In the genomic region with DNA sequence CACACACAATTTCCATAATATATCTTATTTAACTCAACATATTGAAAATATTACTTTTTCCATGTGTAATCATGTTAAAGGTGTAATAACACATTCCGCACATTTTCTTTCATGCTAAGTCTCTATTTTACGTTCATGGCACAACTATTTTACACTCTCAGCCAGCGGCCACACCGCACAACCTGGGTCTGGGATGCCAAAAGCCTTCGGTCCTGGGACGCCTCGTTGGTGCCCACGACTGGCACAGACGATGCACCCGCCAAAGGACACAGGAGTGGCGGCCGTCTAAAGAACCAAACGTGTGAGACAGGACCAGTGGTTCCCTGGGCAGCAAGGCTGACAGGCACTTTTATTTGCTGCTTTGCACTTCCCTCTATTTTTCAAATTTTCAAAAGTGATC, we compare ENCODE assay signal across 26 cellular contexts. TPM values are rescaled to one million over a fixed set of nuclear protein-coding genes. Genes with fewer than 3 reads are reported as not detected.
DNase-seq lines count a peak whose midpoint lies in the region; ATAC-seq and TF ChIP-seq lines count a peak whose summit lies in the region.
"Had no signal": no experiment of that assay in that cellular context is flagged by ENCODE, and none has a peak within 500 bp of the region (broad histone marks: within the 10 kb centered on the region; RNA-seq: fewer than 3 reads in every experiment).

No MANE protein-coding gene starts in this region.

- no peak overlapping the region for H2BK5ac ChIP-seq in H9 (ENCODE audit: insufficient read length, low read length)

- H2BK120ac ChIP-seq in H9 (ENCODE audit: low read depth, low read length, poor library complexity, severe bottlenecking), result no peak overlapping the region

- ATAC-seq in left lobe of liver (no peak), HG03439 (IDR thresholded peaks at IDR 0.05; ENCODE audit: unreplicated experiment) (no peak)
- ATAC-seq: CD8-positive, alpha-beta T cell; HCT116 had no signal

- H3K4ac ChIP-seq in H9 (ENCODE audit: low read depth, low read length), result no peak overlapping the region

- H2BK12ac ChIP-seq in H9 (ENCODE audit: insufficient read length, low read depth, low read length), result no peak overlapping the region

- H3K14ac ChIP-seq in H9 (ENCODE audit: insufficient read depth, low read length), result no peak overlapping the region; the same call in 1 of the 2 replicates

- H3K23ac ChIP-seq in H9 (ENCODE audit: insufficient read length, low read depth, low read length), result no peak overlapping the region

- H4K8ac ChIP-seq in H9 (replicated peaks; ENCODE audit: insufficient read length, low read depth, low read length), result no peak overlapping the region

- H3K79me1 ChIP-seq in H9 (ENCODE audit: insufficient read depth, low read depth, low read length, poor library complexity, severe bottlenecking), result no peaks in the 10 kb centered on the region

- no peak overlapping the region for H3K56ac ChIP-seq in H9 (ENCODE audit: insufficient read length, low read depth, low read length)

- no peak overlapping the region for H3K27ac Mint-ChIP-seq in activated T-cell treated with anti-CD3 and anti-CD28 coated beads, Interleukin-2, amount 50 U/mL, for 24 hours
- H3K27ac Mint-ChIP-seq in H9, result no peak overlapping the region
- H3K27ac Mint-ChIP-seq: CD8-positive, alpha-beta T cell had no signal

- no peak overlapping the region for H3K4me2 ChIP-seq in H9 (ENCODE audit: insufficient read depth, insufficient read length, low read length)

- H2BK15ac ChIP-seq in H9 (ENCODE audit: low read depth, low read length), result no peak overlapping the region

- no peak overlapping the region for H2BK20ac ChIP-seq in H9 (ENCODE audit: low read depth, low read length, poor library complexity, severe bottlenecking)

- no peak overlapping the region for H3K18ac ChIP-seq in H9 (ENCODE audit: insufficient read length, low read depth, low read length)

- peak; percentile 0 for DNase-seq in activated T-cell treated with anti-CD3 and anti-CD28 coated beads, Interleukin-2, amount 50 U/mL, for 24 hours
- no peak for DNase-seq in activated T-cell treated with anti-CD3 and anti-CD28 coated beads, Interleukin-2, amount 50 U/mL, for 48 hours
- DNase-seq in H9 (peak; percentile 13), left lobe of liver (ENCODE audit: low spot score) (peak; percentile 30), posterior vena cava (ENCODE audit: low spot score) (peak; percentile 51), hippocampal formation (lab: John Stamatoyannopoulos, UW) (no peak), brain microvascular endothelial cell (no peak)
- DNase-seq: AML-193; C1 segment of cervical spinal cord; Calu3; CD8-positive, alpha-beta T cell; GOT3; Kasumi-1; NCI-H1417; NCI-H1694 treated with DMSO at 0.1 percent for 48 hours; NCI-H2081 treated with DMSO at 0.1 percent for 48 hours; NCI-H2171 treated with DMSO at 0.1 percent for 48 hours; NCI-H446; NCI-H526; OCI-M1; SHP77 had no signal

- peaks cover 14% of the 10 kb centered on the region for H3K27me3 Mint-ChIP-seq in activated T-cell treated with anti-CD3 and anti-CD28 coated beads, Interleukin-2, amount 50 U/mL, for 24 hours
- peaks cover 28% of the 10 kb centered on the region for H3K27me3 Mint-ChIP-seq in H9 (ENCODE audit: low read depth)

- no peak for TF ChIP-seq CTCF in H9 (conservative IDR thresholded peaks at IDR 0.05)
- TF ChIP-seq CTCF in brain microvascular endothelial cell (IDR thresholded peaks at IDR 0.05; ENCODE audit: low read depth, low read length, missing control alignments), result no peak

- H4K91ac ChIP-seq in H9 (ENCODE audit: insufficient read length, low read depth, low read length), result no peak overlapping the region

- no CpG with 5 or more reads among the region's 13 CpGs for WGBS in H9 (ENCODE audit: extremely low coverage, insufficient read length, low lambda C conversion rate)

- H3K4me3 Mint-ChIP-seq in activated T-cell treated with anti-CD3 and anti-CD28 coated beads, Interleukin-2, amount 50 U/mL, for 24 hours, result no peak overlapping the region
- no peak overlapping the region for H3K4me3 Mint-ChIP-seq in H9
- H3K4me3 Mint-ChIP-seq: CD8-positive, alpha-beta T cell had no signal

- no peak overlapping the region for H3T11ph ChIP-seq in H9 (ENCODE audit: low read length)

- no peak overlapping the region for H3K4me3 ChIP-seq in brain microvascular endothelial cell (ENCODE audit: low read depth, low read length)

- H3K27me3 ChIP-seq in H9 (ENCODE audit: insufficient read depth, low read length) (no peaks in the 10 kb centered on the region; the same call in 1 of the 2 replicates), brain microvascular endothelial cell (replicated peaks) (peaks cover 4% of the 10 kb centered on the region)

- H3K9ac ChIP-seq in H9 (ENCODE audit: extremely low read depth, insufficient read length, low read length), result no peak overlapping the region

- no peak overlapping the region for H2AFZ ChIP-seq in H9 (ENCODE audit: low read length)

- no peak overlapping the region for H4K5ac ChIP-seq in H9 (ENCODE audit: insufficient read length, low read depth, low read length)

- H3K36me3 Mint-ChIP-seq in activated T-cell treated with anti-CD3 and anti-CD28 coated beads, Interleukin-2, amount 50 U/mL, for 24 hours (ENCODE audit: low read depth), result no peaks in the 10 kb centered on the region
- no peaks in the 10 kb centered on the region; a peak in 2 of 7 replicates for H3K36me3 Mint-ChIP-seq in H9 (ENCODE audit: insufficient read depth in 1 of 3, low read depth in 3 of 3)
- H3K36me3 Mint-ChIP-seq: CD8-positive, alpha-beta T cell had no signal

- in situ Hi-C loops in brain microvascular endothelial cell (cut with HindIII; ENCODE audit: low pct_ligation_motif_present, low sequenced_read_pairs), result no loop called here

- no peaks in the 10 kb centered on the region for H3K4me1 ChIP-seq in H9 (ENCODE audit: insufficient read depth, low read length)

- no peaks in the 10 kb centered on the region for H3K9me3 ChIP-seq in H9 (ENCODE audit: control insufficient read depth, low read depth, low read length)

- no peak overlapping the region for H2AK5ac ChIP-seq in H9 (ENCODE audit: insufficient read length, low read length)

- H4K20me1 ChIP-seq in H9 (ENCODE audit: control insufficient read depth, insufficient read depth, insufficient read length), result no peaks in the 10 kb centered on the region

- no peak overlapping the region for H3K27ac ChIP-seq in H9 (ENCODE audit: insufficient read length, low read depth, low read length)
- no peak overlapping the region for H3K27ac ChIP-seq in brain microvascular endothelial cell

- H3K36me3 ChIP-seq in brain microvascular endothelial cell (replicated peaks), result no peaks in the 10 kb centered on the region

- no peaks in the 10 kb centered on the region for H3K9me3 Mint-ChIP-seq in activated T-cell treated with anti-CD3 and anti-CD28 coated beads, Interleukin-2, amount 50 U/mL, for 24 hours
- H3K9me3 Mint-ChIP-seq in H9, result no peaks in the 10 kb centered on the region; a peak in 1 of 5 replicates
- H3K9me3 Mint-ChIP-seq: CD8-positive, alpha-beta T cell had no signal

- H3K23me2 ChIP-seq in H9 (ENCODE audit: insufficient read length, low read depth, low read length, poor library complexity, severe bottlenecking), result peaks cover 7% of the 10 kb centered on the region

- H3K4me1 Mint-ChIP-seq in activated T-cell treated with anti-CD3 and anti-CD28 coated beads, Interleukin-2, amount 50 U/mL, for 24 hours (ENCODE audit: low read depth), result peaks cover 27% of the 10 kb centered on the region
- H3K4me1 Mint-ChIP-seq in H9, result peaks cover 11 to 22% of the 10 kb centered on the region in 2 experiments

- intact Hi-C loops in posterior vena cava (cut with DNase I), result no loop called here

- H3K79me2 ChIP-seq in H9 (ENCODE audit: insufficient read depth, low read length), result no peaks in the 10 kb centered on the region

RNA-seq across cellular contexts. Expression of gene PROZ, which starts 10.0 kb away (rescaled TPM):
- total RNA-seq in H9 (2021), result not detected in 2 replicates
- total RNA-seq in left lobe of liver, result 50.2 TPM
- not detected for total RNA-seq in posterior vena cava
- total RNA-seq: A172; Calu3; CD8-positive, alpha-beta T cell; Daoy; MCF 10A had no signal

RNA-seq across cellular contexts. Expression of gene F10, which starts 25.8 kb away (rescaled TPM):
- total RNA-seq in H9 (2021), result 1.7 TPM in 2 replicates
- 124 TPM for total RNA-seq in left lobe of liver
- total RNA-seq in posterior vena cava, result 10 to 100 TPM; 19.8 to 48.4 TPM
- total RNA-seq: Calu3; CD8-positive, alpha-beta T cell; Daoy; MCF 10A had no signal

RNA-seq across cellular contexts. Expression of gene F7, which starts 42.8 kb away (rescaled TPM):
- total RNA-seq in H9 (2021) (0.66 and 0.81 TPM in 2 replicates), left lobe of liver (99.6 TPM), posterior vena cava (under 1 TPM in 1 of 2 donors, not detected in 1; 0.10 TPM)
- total RNA-seq: A172; Calu3; CD8-positive, alpha-beta T cell; MCF 10A had no signal

Comparison
In these comparisons a context has a peak if more than half of its experiments do, and no peak if none do; other contexts are left out.
1. DNase-seq: peak in activated T-cell treated with anti-CD3 and anti-CD28 coated beads, Interleukin-2, amount 50 U/mL, for 24 hours (single experiment), H9 (single experiment), left lobe of liver (single experiment) and posterior vena cava (single experiment); none in activated T-cell treated with anti-CD3 and anti-CD28 coated beads, Interleukin-2, amount 50 U/mL, for 48 hours (0 of 2), hippocampal formation (0 of 2) and brain microvascular endothelial cell (single experiment).
2. RNA of gene PROZ, which starts 10.0 kb away (total RNA-seq): 50.2 TPM in left lobe of liver (single experiment); not detected in H9 and not detected in posterior vena cava; every median in the first group is over 10 times any median in the second.
3. RNA of gene F7, which starts 42.8 kb away (total RNA-seq): 99.6 TPM in left lobe of liver (single experiment); 0.66 to 0.81 TPM in H9 and 0.10 TPM in posterior vena cava; every median in the first group is over 10 times any median in the second.